8 cellular contexts compared by ENCODE assay signal in the genomic region with DNA sequence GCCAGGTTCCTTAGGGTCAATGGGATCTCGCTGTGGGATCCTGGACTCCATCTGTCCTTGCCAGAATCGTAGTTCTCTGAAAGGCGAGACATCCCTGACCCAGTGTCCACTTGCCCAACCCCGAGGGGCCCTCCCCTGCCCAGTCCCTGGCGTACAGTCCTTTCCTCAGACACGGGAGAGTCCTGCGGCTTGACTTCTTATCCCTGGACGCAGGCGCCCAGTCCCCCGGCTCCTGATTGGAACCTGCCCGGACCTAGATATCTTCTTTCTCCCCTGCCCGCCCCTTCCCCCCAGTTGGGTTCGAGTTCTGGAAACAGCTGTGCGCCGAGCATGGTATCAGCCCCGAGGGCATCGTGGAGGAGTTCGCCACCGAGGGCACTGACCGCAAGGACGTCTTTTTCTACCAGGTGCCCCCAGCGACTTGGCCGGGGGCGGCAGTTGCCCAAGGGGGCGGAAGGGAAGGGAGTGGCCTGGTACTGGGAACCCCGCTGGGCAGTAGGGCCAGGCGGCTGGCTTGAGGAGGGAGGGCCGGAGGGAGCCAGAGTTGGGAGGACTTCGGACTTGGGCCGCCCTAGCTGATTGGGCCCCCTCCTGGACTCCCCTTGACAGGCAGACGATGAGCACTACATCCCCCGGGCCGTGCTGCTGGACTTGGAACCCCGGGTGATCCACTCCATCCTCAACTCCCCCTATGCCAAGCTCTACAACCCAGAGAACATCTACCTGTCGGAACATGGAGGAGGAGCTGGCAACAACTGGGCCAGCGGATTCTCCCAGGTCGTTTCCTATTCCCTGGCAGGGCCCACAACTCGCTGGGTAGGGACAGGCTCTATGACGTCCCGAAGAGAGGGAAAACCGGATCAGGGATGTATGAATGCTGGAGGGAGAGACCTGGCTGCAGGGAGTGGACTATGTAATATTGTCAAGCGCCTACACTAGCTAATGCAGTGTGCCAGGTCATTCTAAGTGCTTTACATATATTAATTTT. TPM values are rescaled to one million over a fixed set of nuclear protein-coding genes. Genes with fewer than 3 reads are reported as not detected.
A peak's percentile ranks its signal among the peaks of the same experiment; 100 is the strongest.
DNase-seq lines count a peak whose midpoint lies in the region; ATAC-seq and TF ChIP-seq lines count a peak whose summit lies in the region.
"Not testable (repeated sequence)": the region's sequence is repeated elsewhere in the genome, so short reads cannot be mapped to it uniquely, and the experiment has no call there.

No MANE protein-coding gene starts in this region.

- H3K9me3 Mint-ChIP-seq in activated CD8-positive, alpha-beta T cell treated with anti-CD3 and anti-CD28 coated beads, Interleukin-2, amount 10 ng/mL, durations not matched to agents 7 days and 5 days (ENCODE audit: insufficient read depth) = not testable (repeated sequence)

- H3K4me3 ChIP-seq in colonic mucosa (peak overlapping the region; percentile 82), iPS-11a (ENCODE audit: low read depth, low read length) (peak overlapping the region; percentile 90), testis (peak overlapping the region; percentile 98 to 99)

- H3K4me1 ChIP-seq in colonic mucosa = not testable (repeated sequence)
- H3K4me1 ChIP-seq in testis = peaks cover 23% of the 10 kb centered on the region

- CTCF ChIA-PET in activated CD8-positive, alpha-beta T cell treated with anti-CD3 and anti-CD28 coated beads, Interleukin-2, amount 10 ng/mL, durations not matched to agents 7 days and 5 days (lab: Charles Lee) = interaction anchor here (0.6 to 4.4 kb wide), 12 partner anchors 9 to 214 kb away, joined by 3 to 72 read pairs (median 6); partner anchors contain the start of genes BECN1, CCR10, PLEKHH3 and PSMC3IP

- ATAC-seq in HG02571 (IDR thresholded peaks at IDR 0.05; ENCODE audit: unreplicated experiment) = peak; percentile 7
- ATAC-seq in activated CD8-positive, alpha-beta T cell treated with anti-CD3 and anti-CD28 coated beads, Interleukin-2, amount 10 ng/mL, durations not matched to agents 7 days and 5 days = peak; percentile 1
- ATAC-seq in omental fat pad (ENCODE audit: low FRiP score) = peak; percentile 42

- peak overlapping the region; percentile 97 for H3K27ac Mint-ChIP-seq in activated CD8-positive, alpha-beta T cell treated with anti-CD3 and anti-CD28 coated beads, Interleukin-2, amount 10 ng/mL, durations not matched to agents 7 days and 5 days

- peaks cover 37% of the 10 kb centered on the region for H3K36me3 Mint-ChIP-seq in activated CD8-positive, alpha-beta T cell treated with anti-CD3 and anti-CD28 coated beads, Interleukin-2, amount 10 ng/mL, durations not matched to agents 7 days and 5 days (ENCODE audit: low read depth)

- H3K27ac ChIP-seq in colonic mucosa (peak overlapping the region; percentile 95), testis (peak overlapping the region; percentile 76 to 78)

- not testable (repeated sequence) for TF ChIP-seq POLR2A in testis (IDR thresholded peaks at IDR 0.05)

- H3K9me3 ChIP-seq in colonic mucosa, testis: not testable (repeated sequence)

- POLR2A ChIA-PET in activated CD8-positive, alpha-beta T cell treated with anti-CD3 and anti-CD28 coated beads, Interleukin-2, amount 10 ng/mL, durations not matched to agents 7 days and 5 days (lab: Charles Lee) = interaction anchor here (0.7 to 2.6 kb wide), 10 partner anchors 9 to 693 kb away, joined by 3 to 17 read pairs (median 4); partner anchors contain the start of genes PSMC3IP and VPS25

- peak; percentile 15 for DNase-seq in DMS 273 treated with DMSO at 0.1 percent for 48 hours (lab: John Stamatoyannopoulos, UW)
- DNase-seq in NCI-H748 (lab: John Stamatoyannopoulos, UW; ENCODE audit: unreplicated experiment) = peak; percentile 65
- DNase-seq in activated CD8-positive, alpha-beta T cell treated with anti-CD3 and anti-CD28 coated beads, Interleukin-2, amount 10 ng/mL, durations not matched to agents 7 days and 5 days; omental fat pad (ENCODE audit: low spot score); testis: not testable (repeated sequence)
- DNase-seq in colonic mucosa = peak; percentile 30

- not testable (repeated sequence) for H3K36me3 ChIP-seq in colonic mucosa; testis (ENCODE audit: low read depth, missing control alignments)

- peak overlapping the region; percentile 83 to 96 for H3K9ac ChIP-seq in colonic mucosa (ENCODE audit: low read depth in 2 of 2, low read length in 2 of 2)

- not testable (repeated sequence) for H3K27me3 Mint-ChIP-seq in activated CD8-positive, alpha-beta T cell treated with anti-CD3 and anti-CD28 coated beads, Interleukin-2, amount 10 ng/mL, durations not matched to agents 7 days and 5 days (ENCODE audit: low read depth)

- not testable (repeated sequence) for TF ChIP-seq CTCF in colonic mucosa (IDR thresholded peaks at IDR 0.05); omental fat pad (IDR thresholded peaks at IDR 0.05); testis (IDR thresholded peaks at IDR 0.05)

- WGBS in testis, 2 donors = 9 to 10% methylated on average over 27 to 36 of the region's 42 CpGs

- not testable (repeated sequence) for H3K27me3 ChIP-seq in colonic mucosa, testis

- peaks cover 35% of the 10 kb centered on the region for H3K4me1 Mint-ChIP-seq in activated CD8-positive, alpha-beta T cell treated with anti-CD3 and anti-CD28 coated beads, Interleukin-2, amount 10 ng/mL, durations not matched to agents 7 days and 5 days (ENCODE audit: low read depth)

- intact Hi-C loops in colonic mucosa (cut with DNase I) = loop anchor here (5.0 kb wide), 1 partner anchor 62 kb away; no protein-coding TSS in a partner anchor
- intact Hi-C loops in testis (cut with DNase I; ENCODE audit: low total_unique reads) = not testable (repeated sequence)

- peak overlapping the region; percentile 100 for H3K4me3 Mint-ChIP-seq in activated CD8-positive, alpha-beta T cell treated with anti-CD3 and anti-CD28 coated beads, Interleukin-2, amount 10 ng/mL, durations not matched to agents 7 days and 5 days

RNA-seq across cellular contexts. Expression of gene TUBG1, which starts 0.6 kb away (rescaled TPM):
- total RNA-seq in activated CD8-positive, alpha-beta T cell treated with anti-CD3 and anti-CD28 coated beads, Interleukin-2, amount 10 ng/mL, durations not matched to agents 7 days and 5 days = 10 to 100 TPM; 82.3 to 83.4 TPM
- total RNA-seq in colonic mucosa (10 to 100 TPM; 32.3 to 86.9 TPM), omental fat pad (10 to 100 TPM; 19.8 to 45.8 (median 27.1) TPM), testis (100 to 1,000 TPM; 209 to 265 TPM)
- polyA plus RNA-seq in testis (ENCODE audit: insufficient read depth, low read depth, low replicate concordance) = 411 TPM

RNA-seq across cellular contexts. Expression of gene RETREG3, which starts 0.9 kb away (rescaled TPM):
- 10 to 100 TPM; 53.6 to 54.7 TPM for total RNA-seq in activated CD8-positive, alpha-beta T cell treated with anti-CD3 and anti-CD28 coated beads, Interleukin-2, amount 10 ng/mL, durations not matched to agents 7 days and 5 days
- total RNA-seq in colonic mucosa (10 to 100 TPM; 49.2 to 60.3 TPM), omental fat pad (10 to 100 TPM; 37.0 to 70.3 (median 55.5) TPM), testis (100 to 1,000 TPM; 140 to 154 TPM)
- polyA plus RNA-seq in testis (ENCODE audit: insufficient read depth, low read depth, low replicate concordance) = 62.3 TPM

RNA-seq across cellular contexts. Expression of gene PSMC3IP, which starts 32.6 kb away (rescaled TPM):
- 10 to 100 TPM; 19.2 to 21.8 TPM for total RNA-seq in activated CD8-positive, alpha-beta T cell treated with anti-CD3 and anti-CD28 coated beads, Interleukin-2, amount 10 ng/mL, durations not matched to agents 7 days and 5 days
- 10 to 100 TPM in 1 of 2 donors, 1 to 10 TPM in 1; 2.2 to 11.6 TPM for total RNA-seq in colonic mucosa
- 1 to 10 TPM; 1.7 to 4.7 (median 3.3) TPM for total RNA-seq in omental fat pad
- total RNA-seq in testis = 10 to 100 TPM; 17.2 to 27.2 TPM
- 45.3 TPM for polyA plus RNA-seq in testis (ENCODE audit: insufficient read depth, low read depth, low replicate concordance)

RNA-seq across cellular contexts. Expression of gene MLX, which starts 43.2 kb away (rescaled TPM):
- 10 to 100 TPM; 65.8 to 65.9 TPM for total RNA-seq in activated CD8-positive, alpha-beta T cell treated with anti-CD3 and anti-CD28 coated beads, Interleukin-2, amount 10 ng/mL, durations not matched to agents 7 days and 5 days
- total RNA-seq in colonic mucosa = 10 to 100 TPM; 79.6 to 83.0 TPM
- 10 to 100 TPM; 41.8 to 53.0 (median 50.3) TPM for total RNA-seq in omental fat pad
- 10 to 100 TPM; 27.6 to 38.6 TPM for total RNA-seq in testis
- polyA plus RNA-seq in testis (ENCODE audit: insufficient read depth, low read depth, low replicate concordance) = 26.7 TPM

RNA-seq across cellular contexts. Expression of gene COASY, which starts 48.2 kb away (rescaled TPM):
- total RNA-seq in activated CD8-positive, alpha-beta T cell treated with anti-CD3 and anti-CD28 coated beads, Interleukin-2, amount 10 ng/mL, durations not matched to agents 7 days and 5 days = 10 to 100 TPM; 54.8 to 62.1 TPM
- total RNA-seq in colonic mucosa (100 to 1,000 TPM in 1 of 2 donors, 10 to 100 TPM in 1; 94.2 to 176 TPM), omental fat pad (10 to 100 TPM; 21.8 to 33.5 (median 26.2) TPM), testis (10 to 100 TPM; 52.8 to 68.5 TPM)
- polyA plus RNA-seq in testis (ENCODE audit: insufficient read depth, low read depth, low replicate concordance) = 103 TPM
